1 cellular context compared by ENCODE assay signal in the genomic region with DNA sequence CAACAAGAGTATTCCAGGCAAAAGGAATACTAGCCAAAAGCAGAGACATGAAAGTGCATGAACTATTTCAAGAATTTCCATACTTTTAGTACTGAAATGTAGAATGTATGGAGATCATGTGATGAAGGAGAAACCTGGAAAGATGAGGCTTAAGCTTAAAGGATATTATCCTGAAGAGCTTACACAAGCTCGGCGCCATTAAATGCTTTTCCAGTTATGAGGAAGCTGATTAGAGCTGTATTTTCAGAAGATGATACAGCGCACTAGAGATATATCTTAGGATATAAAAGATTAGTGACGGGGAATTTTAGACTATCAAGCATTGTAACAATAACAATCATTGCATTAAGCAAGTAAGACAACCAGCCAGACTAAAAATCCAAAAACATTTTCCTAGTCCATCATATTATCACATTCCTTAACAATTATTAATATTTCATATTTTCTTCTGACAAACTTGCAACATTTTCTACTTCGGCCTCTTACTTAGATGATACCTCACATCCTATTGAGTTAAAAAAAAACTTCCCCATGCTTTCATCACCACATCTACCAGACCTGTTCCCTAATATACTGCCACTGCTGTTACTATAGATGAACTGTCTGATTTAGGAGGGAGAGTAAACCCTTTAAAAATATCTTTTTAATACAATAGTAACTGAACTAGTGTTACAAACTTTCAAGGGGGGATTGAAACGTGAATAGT.
TF ChIP-seq lines count a peak whose summit lies in the region.

No MANE protein-coding gene starts in this region.

TF ChIP-seq in WTC11, 78 proteins besides CTCF, POLR2A, EP300 and RAD21 (continued from another document):
- TF ChIP-seq ARID4B (CRISPR knock-in tag; IDR thresholded peaks at IDR 0.05; ENCODE audit: borderline replicate concordance) (no peak), ZMAT4 (CRISPR knock-in tag; IDR thresholded peaks at IDR 0.05) (no peak), ATF3 (CRISPR knock-in tag; conservative IDR thresholded peaks at IDR 0.05) (no peak), ZNF416 (CRISPR knock-in tag; IDR thresholded peaks at IDR 0.05) (no peak)
- TF ChIP-seq, protein P1, sequence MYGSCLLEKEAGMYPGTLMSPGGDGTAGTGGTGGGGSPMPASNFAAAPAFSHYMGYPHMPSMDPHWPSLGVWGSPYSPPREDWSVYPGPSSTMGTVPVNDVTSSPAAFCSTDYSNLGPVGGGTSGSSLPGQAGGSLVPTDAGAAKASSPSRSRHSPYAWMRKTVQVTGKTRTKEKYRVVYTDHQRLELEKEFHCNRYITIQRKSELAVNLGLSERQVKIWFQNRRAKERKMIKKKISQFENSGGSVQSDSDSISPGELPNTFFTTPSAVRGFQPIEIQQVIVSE (CRISPR knock-in tag; IDR thresholded peaks at IDR 0.05; ENCODE audit: borderline replicate concordance), result no peak
